Comparison of ENCODE assay signal across 9 cellular contexts in the genomic region with DNA sequence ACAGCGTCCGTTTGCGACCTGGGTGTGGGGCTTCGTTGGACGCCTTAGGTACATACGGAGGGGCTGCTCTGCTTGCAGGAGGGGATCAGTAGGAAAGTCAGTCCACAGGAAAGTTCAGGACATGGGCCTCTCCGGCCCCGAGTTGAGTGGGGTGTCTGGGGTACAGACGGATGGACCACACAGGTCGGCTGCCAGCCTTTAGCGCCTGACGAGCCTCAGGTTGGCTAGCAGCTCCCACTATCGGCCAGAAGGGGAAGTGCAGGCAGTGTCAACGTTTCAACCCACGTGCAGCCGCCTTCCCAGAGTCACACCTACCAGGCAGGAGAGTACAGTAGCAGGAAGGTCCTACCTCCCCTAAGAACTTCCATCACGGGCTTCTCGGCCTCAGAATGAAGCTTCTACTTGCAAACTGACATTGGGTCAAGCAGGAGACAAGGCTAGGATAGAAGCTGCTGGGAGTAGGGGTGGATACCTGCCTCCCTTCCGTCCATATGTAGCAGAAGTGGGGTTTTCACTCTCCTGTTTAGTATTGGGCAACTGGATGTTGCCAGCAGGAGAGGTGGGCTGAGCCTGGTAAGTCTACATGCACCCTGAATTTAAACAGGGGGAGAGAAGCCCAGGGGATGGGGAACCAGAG. TPM values are rescaled to one million over a fixed set of nuclear protein-coding genes. Genes with fewer than 3 reads are reported as not detected.
DNase-seq lines count a peak whose midpoint lies in the region; ATAC-seq and TF ChIP-seq lines count a peak whose summit lies in the region.
"Had no signal": no experiment of that assay in that cellular context is flagged by ENCODE, and none has a peak within 500 bp of the region (broad histone marks: within the 10 kb centered on the region; RNA-seq: fewer than 3 reads in every experiment).

No MANE protein-coding gene starts in this region.

- H3K9ac ChIP-seq in HUES6 (ENCODE audit: low read length), result no peak overlapping the region

- H3K27ac ChIP-seq in HUES6 (ENCODE audit: low read depth, low read length) (no peak overlapping the region), RWPE2 (ENCODE audit: poor library complexity, severe bottlenecking) (no peak overlapping the region), heart left ventricle (peak overlapping the region in 1 of 12 donors; percentile 97), psoas muscle (no peak overlapping the region)

- H3K4me3 ChIP-seq in HUES6 (ENCODE audit: low read depth, low read length) (peak overlapping the region; percentile 54), RWPE2 (ENCODE audit: severe bottlenecking) (no peak overlapping the region), heart left ventricle (no peak overlapping the region), psoas muscle (no peak overlapping the region)

- no peak for TF ChIP-seq POLR2A in heart left ventricle (IDR thresholded peaks at IDR 0.05)

- H3K27me3 ChIP-seq in HUES6 (ENCODE audit: control insufficient read depth, insufficient read depth, low read length) (peaks cover 59% of the 10 kb centered on the region), RWPE2 (ENCODE audit: insufficient read depth, poor library complexity, severe bottlenecking) (peaks cover 25% of the 10 kb centered on the region), heart left ventricle (peaks cover 0 to 43% (median 12%) of the 10 kb centered on the region in 9 donors), psoas muscle (ENCODE audit: insufficient read depth in 3 of 3, low read length in 2 of 3) (peaks cover 0 to 48% (median 9%) of the 10 kb centered on the region in 3 donors)

- intact Hi-C loops in heart left ventricle (cut with DNase I), result loop anchor here in 8 of 10 donors (2.0 to 10.0 kb wide), 6 partner anchors 128 to 194 kb away; a partner anchor contains a TSS
- intact Hi-C loops in psoas muscle (cut with DNase I), result loop anchor here (1.0 to 2.0 kb wide), 2 partner anchors 130 kb away; no protein-coding TSS in a partner anchor

- WGBS in heart left ventricle, 4 donors, result 12 to 25% (median 17%) methylated on average over 11 to 19 of the region's 19 CpGs
- WGBS in psoas muscle, 3 donors, result 11 to 12% (median 11%) methylated on average over 19 of the region's 19 CpGs

- H3K9me3 ChIP-seq in HUES6 (ENCODE audit: control insufficient read depth, insufficient read depth, low read depth, low read length), result no peaks in the 10 kb centered on the region
- H3K9me3 ChIP-seq in RWPE2 (ENCODE audit: severe bottlenecking), result peaks cover 2% of the 10 kb centered on the region
- H3K9me3 ChIP-seq in heart left ventricle, result no peaks in the 10 kb centered on the region
- no peaks in the 10 kb centered on the region for H3K9me3 ChIP-seq in psoas muscle

- ATAC-seq in GM19395 (IDR thresholded peaks at IDR 0.05; ENCODE audit: unreplicated experiment) (peak; percentile 65), RWPE2 (ENCODE audit: low read depth) (peak; percentile 30; the same call in 1 of the 3 replicates), heart left ventricle (peak; percentile 26 to 48 (median 45)), psoas muscle (peak; percentile 68 to 90 (median 83)), GM18520 (IDR thresholded peaks at IDR 0.05; ENCODE audit: unreplicated experiment) (no peak)

- TF ChIP-seq CTCF in RWPE2 (IDR thresholded peaks at IDR 0.05; ENCODE audit: poor library complexity, severe bottlenecking) (peak; percentile 79), heart left ventricle (IDR thresholded peaks at IDR 0.05) (peak; percentile 95 to 99 (median 97)), psoas muscle (IDR thresholded peaks at IDR 0.05) (peak; percentile 97)

- DNase-seq in CD1c-positive myeloid dendritic cell (ENCODE audit: extremely low spot score) (peak; percentile 81), RWPE2 (ENCODE audit: low spot score) (no peak), heart left ventricle (peak; percentile 62 to 79 (median 71)), psoas muscle (peak; percentile 67 to 80)
- peak; percentile 72 for DNase-seq in activated naive CD4-positive, alpha-beta T cell treated with Interleukin-2 at 50 U/mL for 16 hours

- H3K36me3 ChIP-seq in HUES6 (ENCODE audit: control insufficient read depth, insufficient read depth, low read length), result no peaks in the 10 kb centered on the region
- no peaks in the 10 kb centered on the region for H3K36me3 ChIP-seq in RWPE2 (ENCODE audit: low read depth)
- H3K36me3 ChIP-seq in heart left ventricle, result no peaks in the 10 kb centered on the region
- no peaks in the 10 kb centered on the region for H3K36me3 ChIP-seq in psoas muscle (ENCODE audit: insufficient read depth in 1 of 2, low read depth in 1 of 2)

- H3K4me1 ChIP-seq in HUES6 (ENCODE audit: control insufficient read depth, insufficient read depth, low read length) (peaks cover 7% of the 10 kb centered on the region), RWPE2 (ENCODE audit: insufficient read depth, poor library complexity, severe bottlenecking) (no peaks in the 10 kb centered on the region), heart left ventricle (peaks cover 0 to 39% (median 6%) of the 10 kb centered on the region in 12 donors), psoas muscle (peaks cover 7% of the 10 kb centered on the region)

RNA-seq across cellular contexts. Expression of a gene that starts 1.8 kb away (rescaled TPM):
- 100 to 1,000 TPM; 133 to 242 (median 198) TPM for total RNA-seq in heart left ventricle
- 10 to 100 TPM; 88.4 to 92.5 TPM for polyA plus RNA-seq in heart left ventricle
- total RNA-seq in psoas muscle, result 10 to 100 TPM in 2 of 4 donors, 1 to 10 TPM in 1, under 1 TPM in 1; 0.21 to 34.2 (median 9.5) TPM
- polyA plus RNA-seq in psoas muscle, result 10 to 100 TPM in 1 of 3 donors, under 1 TPM in 2; 0.17 to 12.5 (median 0.20) TPM
- total RNA-seq: T-helper 1 cell treated with Interleukin-12 subunit alpha and Interleukin-12 subunit beta and Interleukin-4 antibody, amounts not matched to agents 30 ng/mL and 1 ng/mL, for 36 hours had no signal
